7 cellular contexts compared by ENCODE assay signal in the genomic region with DNA sequence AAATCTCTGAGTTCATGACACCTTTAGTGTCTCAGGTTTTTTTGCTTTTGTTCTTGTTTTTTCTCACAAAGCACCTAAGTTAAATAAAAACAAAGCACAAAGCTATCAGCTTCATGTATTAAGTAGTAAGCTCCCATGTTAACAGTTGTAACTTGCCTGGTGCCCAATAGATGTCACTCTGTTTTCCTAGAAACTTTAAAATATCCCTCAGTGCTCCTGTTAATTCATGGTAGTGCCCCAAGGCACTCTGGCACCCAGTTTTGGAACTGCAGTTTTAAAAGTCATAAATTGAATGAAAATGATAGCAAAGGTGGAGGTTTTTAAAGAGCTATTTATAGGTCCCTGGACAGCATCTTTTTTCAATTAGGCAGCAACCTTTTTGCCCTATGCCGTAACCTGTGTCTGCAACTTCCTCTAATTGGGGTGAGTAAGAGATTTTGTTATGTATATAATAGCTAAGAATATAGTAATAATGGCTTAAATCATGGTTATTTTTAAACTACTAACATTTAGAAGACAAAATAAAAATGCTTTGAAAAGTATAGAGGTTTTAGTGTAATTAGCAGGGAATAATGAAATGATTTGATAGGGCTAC.
DNase-seq lines count a peak whose midpoint lies in the region; ATAC-seq, FAIRE-seq and TF ChIP-seq lines count a peak whose summit lies in the region.

No MANE protein-coding gene starts in this region.

- H3K79me2 ChIP-seq in astrocyte (ENCODE audit: insufficient read depth, low read length) (no peaks in the 10 kb centered on the region), neural cell (replicated peaks; ENCODE audit: insufficient read depth, low read length) (no peaks in the 10 kb centered on the region), trophoblast cell (ENCODE audit: control insufficient read depth, insufficient read depth, low read length, poor library complexity) (no peaks in the 10 kb centered on the region)

- H2BK12ac ChIP-seq in trophoblast cell (ENCODE audit: low read length): no peak overlapping the region

- H3K4me3 Mint-ChIP-seq in astrocyte (ENCODE audit: unreplicated experiment): no peak overlapping the region

- H2AFZ ChIP-seq in astrocyte (ENCODE audit: low read depth, low read length): no peak overlapping the region
- no peak overlapping the region for H2AFZ ChIP-seq in neural cell (ENCODE audit: low read depth, low read length)
- H2AFZ ChIP-seq in trophoblast cell (ENCODE audit: insufficient read depth, low read length, poor library complexity): no peak overlapping the region

- no peaks in the 10 kb centered on the region for H3K9me3 Mint-ChIP-seq in astrocyte (ENCODE audit: unreplicated experiment)

- no peak overlapping the region for H4K12ac ChIP-seq in trophoblast cell (ENCODE audit: low read depth, low read length)

- no peaks in the 10 kb centered on the region for H3K36me3 ChIP-seq in astrocyte (ENCODE audit: insufficient read depth, low read length)
- H3K36me3 ChIP-seq in neural cell (ENCODE audit: insufficient read depth, low read length): no peaks in the 10 kb centered on the region
- H3K36me3 ChIP-seq in trophoblast cell (ENCODE audit: control insufficient read depth in 1 of 2, insufficient read depth in 2 of 2, low read length in 2 of 2): no peaks in the 10 kb centered on the region

- no peaks in the 10 kb centered on the region for H3K9me3 ChIP-seq in astrocyte (ENCODE audit: insufficient read depth, low read depth, low read length)
- no peaks in the 10 kb centered on the region for H3K9me3 ChIP-seq in neural cell (ENCODE audit: low read length)
- no peaks in the 10 kb centered on the region for H3K9me3 ChIP-seq in trophoblast cell (ENCODE audit: insufficient read depth, low read depth, low read length)

- no peaks in the 10 kb centered on the region for H3K27me3 Mint-ChIP-seq in astrocyte (ENCODE audit: low read depth, unreplicated experiment)

- no peak overlapping the region for H4K91ac ChIP-seq in trophoblast cell (ENCODE audit: low read depth, low read length)

- H3K18ac ChIP-seq in trophoblast cell (ENCODE audit: low read length): no peak overlapping the region

- no peak overlapping the region for H3K4ac ChIP-seq in trophoblast cell (ENCODE audit: low read depth, low read length)

- no peak overlapping the region for H2BK120ac ChIP-seq in trophoblast cell (ENCODE audit: insufficient read depth, low read length, poor library complexity)

- no peaks in the 10 kb centered on the region for H3K27me3 ChIP-seq in astrocyte (ENCODE audit: insufficient read depth, low read length)
- no peaks in the 10 kb centered on the region for H3K27me3 ChIP-seq in neural cell (ENCODE audit: insufficient read depth, low read depth, low read length)
- H3K27me3 ChIP-seq in trophoblast cell (ENCODE audit: insufficient read depth, low read length): no peaks in the 10 kb centered on the region

- H3K27ac ChIP-seq in astrocyte (ENCODE audit: low read depth, low read length) (no peak overlapping the region), neural cell (ENCODE audit: low read length) (no peak overlapping the region), trophoblast cell (ENCODE audit: low read depth, low read length) (no peak overlapping the region)

- H3K4me2 ChIP-seq in astrocyte (ENCODE audit: low read length): peak overlapping the region; percentile 25
- H3K4me2 ChIP-seq in neural cell (ENCODE audit: low read length): no peak overlapping the region
- no peak overlapping the region for H3K4me2 ChIP-seq in trophoblast cell (ENCODE audit: low read length)

- ATAC-seq in GM18868 (IDR thresholded peaks at IDR 0.05; ENCODE audit: unreplicated experiment) (peak; percentile 50), HG02884 (IDR thresholded peaks at IDR 0.05; ENCODE audit: unreplicated experiment) (no peak)

- no peaks in the 10 kb centered on the region for H3K4me1 Mint-ChIP-seq in astrocyte (ENCODE audit: low read depth, unreplicated experiment)

- peak; percentile 55 for TF ChIP-seq RAD21 in neural cell (conservative IDR thresholded peaks at IDR 0.05)

- TF ChIP-seq CTCF in astrocyte (IDR thresholded peaks at IDR 0.05; ENCODE audit: insufficient read depth, low read depth, low read length) (peak; percentile 31), neural cell (IDR thresholded peaks at IDR 0.05; ENCODE audit: poor library complexity, severe bottlenecking) (peak; percentile 55)

- H3K9me2 ChIP-seq in neural cell (ENCODE audit: insufficient read depth, low read length): no peaks in the 10 kb centered on the region

- H3K4me1 ChIP-seq in astrocyte (ENCODE audit: insufficient read depth, low read length) (no peaks in the 10 kb centered on the region), trophoblast cell (ENCODE audit: control insufficient read depth in 1 of 2, insufficient read depth in 2 of 2, low read length in 2 of 2) (no peaks in the 10 kb centered on the region)

- no peak overlapping the region for H3K14ac ChIP-seq in trophoblast cell (ENCODE audit: low read length)

- H3K4me3 ChIP-seq in astrocyte (ENCODE audit: insufficient read depth, low read depth, low read length) (no peak overlapping the region), neural cell (ENCODE audit: low read length) (no peak overlapping the region), trophoblast cell (ENCODE audit: low read depth, low read length) (no peak overlapping the region)

- H4K8ac ChIP-seq in trophoblast cell (ENCODE audit: low read depth, low read length): no peak overlapping the region

- no peaks in the 10 kb centered on the region for H3K36me3 Mint-ChIP-seq in astrocyte (ENCODE audit: low read depth, unreplicated experiment)

- no peak overlapping the region for H3K27ac Mint-ChIP-seq in astrocyte (ENCODE audit: unreplicated experiment)

- no peak for FAIRE-seq in astrocyte (lab: Jason Lieb, UNC)

- H3K9ac ChIP-seq in astrocyte (ENCODE audit: low read length): no peak overlapping the region
- H3K9ac ChIP-seq in neural cell (ENCODE audit: low read length): no peak overlapping the region
- no peak overlapping the region for H3K9ac ChIP-seq in trophoblast cell (ENCODE audit: low read length)

- DNase-seq in NCI-H1694 treated with DMSO at 0.1 percent for 48 hours (lab: John Stamatoyannopoulos, UW) (peak; percentile 60), astrocyte (ENCODE audit: low read depth) (no peak), trophoblast cell (no peak), GF-D8 (lab: John Stamatoyannopoulos, UW) (no peak)

- H2BK5ac ChIP-seq in trophoblast cell (ENCODE audit: low read depth, low read length, poor library complexity): no peak overlapping the region

- WGBS in trophoblast cell (ENCODE audit: extremely low coverage, insufficient coverage, insufficient read length): no CpG with 5 or more reads among the region's 1 CpG

- no peaks in the 10 kb centered on the region for H3F3A ChIP-seq in neural cell (ENCODE audit: insufficient read depth, low read length, poor library complexity, severe bottlenecking)

- no peak overlapping the region for H3K23ac ChIP-seq in trophoblast cell (ENCODE audit: low read length)

- no peaks in the 10 kb centered on the region for H3K79me1 ChIP-seq in trophoblast cell (ENCODE audit: low read length)

- no peak for TF ChIP-seq EP300 in neural cell (conservative IDR thresholded peaks at IDR 0.05; ENCODE audit: poor library complexity, severe bottlenecking)

- H2AK5ac ChIP-seq in trophoblast cell (ENCODE audit: low read length): no peak overlapping the region

- H4K20me1 ChIP-seq in astrocyte (ENCODE audit: insufficient read depth, low read length): no peaks in the 10 kb centered on the region
- no peaks in the 10 kb centered on the region for H4K20me1 ChIP-seq in neural cell (ENCODE audit: insufficient read depth)

TF ChIP-seq in neural cell, 6 proteins besides CTCF, POLR2A, EP300 and RAD21:
- peak; percentile 35 for TF ChIP-seq SMC3 (conservative IDR thresholded peaks at IDR 0.05; ENCODE audit: poor library complexity)
- TF ChIP-seq EZH2 (IDR thresholded peaks at IDR 0.05; ENCODE audit: borderline replicate concordance, insufficient read depth, low read length, poor library complexity, severe bottlenecking): no peak
